In genomic region chr20:41306061-41306727, GRCh38 we compare ENCODE assay signal across 15 cellular contexts. TPM values are rescaled to one million over a fixed set of nuclear protein-coding genes. Genes with fewer than 3 reads are reported as not detected.
A peak's percentile ranks its signal among the peaks of the same experiment; 100 is the strongest.
DNase-seq lines count a peak whose midpoint lies in the region; ATAC-seq lines count a peak whose summit lies in the region.
"Had no signal": no experiment of that assay in that cellular context is flagged by ENCODE, and none has a peak within 500 bp of the region (broad histone marks: within the 10 kb centered on the region; RNA-seq: fewer than 3 reads in every experiment).

No MANE protein-coding gene starts in this region.

- H3K4me1 Mint-ChIP-seq in stimulated activated memory B cell treated with anti-CD40 and anti-IgM and Interleukin-4, amounts not matched to agents 10 μg/mL and 1 μg/mL and 100 μg/mL, for 72 hours, result peaks cover 24% of the 10 kb centered on the region

- ATAC-seq in GM21723 (IDR thresholded peaks at IDR 0.05; ENCODE audit: unreplicated experiment), result peak; percentile 91
- peak; percentile 84 for ATAC-seq in HG03196 (IDR thresholded peaks at IDR 0.05; ENCODE audit: unreplicated experiment)
- peak; percentile 91 for ATAC-seq in stimulated activated memory B cell treated with anti-CD40 and anti-IgM and Interleukin-4, amounts not matched to agents 10 μg/mL and 1 μg/mL and 100 μg/mL, for 72 hours

- H3K27ac Mint-ChIP-seq in stimulated activated memory B cell treated with anti-CD40 and anti-IgM and Interleukin-4, amounts not matched to agents 10 μg/mL and 1 μg/mL and 100 μg/mL, for 72 hours, result peak overlapping the region; percentile 78

- H3K4me1 ChIP-seq in SJCRH30, result no peaks in the 10 kb centered on the region

- H3K27me3 ChIP-seq in SJCRH30, result no peaks in the 10 kb centered on the region
- H3K27me3 ChIP-seq: neutrophil, SJSA1, transverse colon had no signal

- H3K27me3 Mint-ChIP-seq in stimulated activated memory B cell treated with anti-CD40 and anti-IgM and Interleukin-4, amounts not matched to agents 10 μg/mL and 1 μg/mL and 100 μg/mL, for 72 hours, result no peaks in the 10 kb centered on the region

- H3K36me3 Mint-ChIP-seq in stimulated activated memory B cell treated with anti-CD40 and anti-IgM and Interleukin-4, amounts not matched to agents 10 μg/mL and 1 μg/mL and 100 μg/mL, for 72 hours, result no peaks in the 10 kb centered on the region

- H3K27ac ChIP-seq in SJCRH30, result no peak overlapping the region
- H3K27ac ChIP-seq: neutrophil, SJSA1, transverse colon had no signal

- no peaks in the 10 kb centered on the region for H3K9me3 Mint-ChIP-seq in stimulated activated memory B cell treated with anti-CD40 and anti-IgM and Interleukin-4, amounts not matched to agents 10 μg/mL and 1 μg/mL and 100 μg/mL, for 72 hours

- no peaks in the 10 kb centered on the region; the same call in 1 of the 2 replicates for H3K36me3 ChIP-seq in SJCRH30
- H3K36me3 ChIP-seq: neutrophil, SJSA1, transverse colon had no signal

- H3K9me3 ChIP-seq in SJCRH30 (replicated peaks), result no peaks in the 10 kb centered on the region; the same call in 1 of the 2 replicates
- H3K9me3 ChIP-seq: neutrophil, transverse colon had no signal

- no peak overlapping the region for H3K4me3 ChIP-seq in SJCRH30
- H3K4me3 ChIP-seq: SJSA1, transverse colon had no signal

- peak; percentile 8 for DNase-seq in NOMO-1 treated with DMSO at 0.1 percent for 48 hours (lab: John Stamatoyannopoulos, UW; ENCODE audit: unreplicated experiment)
- DNase-seq in NOMO-1 treated with dmso at 0.1 percent for 144 hours (lab: John Stamatoyannopoulos, UW; ENCODE audit: unreplicated experiment), result no peak
- no peak for DNase-seq in GDM1 (lab: John Stamatoyannopoulos, UW)
- DNase-seq in NCI-H1105 (lab: John Stamatoyannopoulos, UW), result no peak
- no peak for DNase-seq in SJCRH30
- DNase-seq: 8988T; kidney; NCI-H2081 treated with DMSO at 0.1 percent for 48 hours; stimulated activated CD4-positive, alpha-beta T cell treated with anti-CD3 and anti-CD28 coated beads, Interleukin-4, amount 100 ng/mL, for 1 hour; transverse colon had no signal

- peak overlapping the region; percentile 19 for H3K4me3 Mint-ChIP-seq in stimulated activated memory B cell treated with anti-CD40 and anti-IgM and Interleukin-4, amounts not matched to agents 10 μg/mL and 1 μg/mL and 100 μg/mL, for 72 hours

RNA-seq across cellular contexts. Expression of gene ZHX3, which starts 11.3 kb away (rescaled TPM):
- 16.0 and 16.2 TPM in 2 replicates for total RNA-seq in SJCRH30 (2014; rRNA removed; shearing (Covaris generic))

RNA-seq across cellular contexts. Expression of gene LPIN3, which starts 34.4 kb away (rescaled TPM):
- total RNA-seq in SJCRH30 (2014; rRNA removed; shearing (Covaris generic)), result 1.2 and 2.3 TPM in 2 replicates
- total RNA-seq: SJSA1 had no signal
